ENCODE assay signal across 8 cellular contexts in the genomic region with DNA sequence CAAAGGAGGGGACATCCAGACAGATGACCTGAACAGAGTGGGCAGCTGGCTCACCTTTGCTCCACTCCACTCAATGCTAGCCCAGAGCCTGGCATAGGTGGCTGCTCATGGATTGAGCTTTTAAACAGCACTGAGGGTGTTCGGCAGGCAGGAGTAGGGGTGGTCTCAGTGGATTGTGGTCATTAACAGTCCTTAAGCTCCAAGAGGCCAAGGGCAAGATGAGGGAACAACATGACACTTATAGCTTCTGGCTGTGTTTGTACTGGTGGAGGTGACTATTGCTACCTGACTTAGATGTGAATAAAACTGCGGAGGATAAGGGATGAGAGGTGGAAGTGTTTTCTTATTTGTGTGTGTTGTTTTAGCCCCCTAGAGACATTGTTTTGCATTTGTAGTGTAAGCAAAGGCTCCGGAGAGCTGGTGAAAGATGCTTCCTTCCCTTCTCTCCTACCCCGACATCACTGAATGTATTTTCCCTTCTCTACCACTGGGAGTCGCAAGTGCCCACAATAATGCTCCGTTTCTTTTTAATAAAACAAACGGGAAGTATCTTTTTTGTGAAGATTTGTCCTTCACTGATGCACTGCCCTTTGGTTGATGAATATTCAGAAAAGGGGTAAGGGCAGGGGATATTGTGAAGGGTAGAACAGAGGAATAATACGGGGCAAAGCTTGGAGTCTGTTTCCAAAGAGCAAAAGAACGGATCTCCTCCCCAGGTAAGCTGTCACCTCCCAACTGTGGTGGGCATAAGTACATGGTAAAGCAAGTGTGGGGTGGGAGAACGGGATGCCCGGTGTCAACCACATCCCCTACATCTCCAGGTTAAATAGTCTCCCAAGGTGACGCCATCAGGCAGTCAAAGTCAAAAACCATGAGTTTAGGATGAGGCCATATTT. TPM values are rescaled to one million over a fixed set of nuclear protein-coding genes. Genes with fewer than 3 reads are reported as not detected.
DNase-seq lines count a peak whose midpoint lies in the region; ATAC-seq and TF ChIP-seq lines count a peak whose summit lies in the region.

No MANE protein-coding gene starts in this region.

- ATAC-seq in Right ventricle myocardium superior (ENCODE audit: poor library complexity) (peak; percentile 51), mucosa of descending colon (peak; percentile 59)

- TF ChIP-seq CTCF in HFF-Myc (IDR thresholded peaks at IDR 0.05; ENCODE audit: low read depth, low read length, missing control alignments) = peak; percentile 69
- TF ChIP-seq CTCF in choroid plexus epithelial cell (conservative IDR thresholded peaks at IDR 0.05; ENCODE audit: low read depth, low read length) = peak; percentile 80
- TF ChIP-seq CTCF in mucosa of descending colon (IDR thresholded peaks at IDR 0.05) = peak; percentile 41

- H3K27ac ChIP-seq in effector memory CD4-positive, alpha-beta T cell (ENCODE audit: insufficient read depth, low read length, poor library complexity, severe bottlenecking) = no peak overlapping the region

- no peak for DNase-seq in Right ventricle myocardium superior
- DNase-seq in cardiac septum (ENCODE audit: low spot score) = no peak
- peak; percentile 9 for DNase-seq in HFF-Myc (ENCODE audit: extremely low read depth, low read depth)
- DNase-seq in NCI-H460 (ENCODE audit: extremely low read depth, low read depth) = peak; percentile 46
- DNase-seq in choroid plexus epithelial cell (ENCODE audit: low read depth) = peak; percentile 74
- DNase-seq in mucosa of descending colon = peak in 1 of 3 donors; percentile 14
- no peak for DNase-seq in effector memory CD4-positive, alpha-beta T cell
- no peak for DNase-seq in activated T-cell treated with anti-CD3 and anti-CD28 coated beads, Interleukin-2, amount 50 U/mL, for 1 hour

- H3K9me3 ChIP-seq in mucosa of descending colon = no peaks in the 10 kb centered on the region
- no peaks in the 10 kb centered on the region for H3K9me3 ChIP-seq in effector memory CD4-positive, alpha-beta T cell (ENCODE audit: control insufficient read depth, low read length)

- intact Hi-C loops in Right ventricle myocardium superior (cut with DNase I) (loop anchor here (5.0 kb wide), 1 partner anchor 710 kb away; no protein-coding TSS in a partner anchor), cardiac septum (cut with DNase I) (loop anchor here (5.0 to 10.0 kb wide), 2 partner anchors 285 to 713 kb away; no protein-coding TSS in a partner anchor), mucosa of descending colon (cut with DNase I, micrococcal nuclease) (loop anchor here in 1 of 2 donors (5.0 kb wide), 1 partner anchor 275 kb away; no protein-coding TSS in a partner anchor)

- no peaks in the 10 kb centered on the region for H3K36me3 ChIP-seq in mucosa of descending colon (ENCODE audit: low read depth)
- no peaks in the 10 kb centered on the region for H3K36me3 ChIP-seq in effector memory CD4-positive, alpha-beta T cell (ENCODE audit: control insufficient read depth, insufficient read depth, low read length)

- no peak overlapping the region for H3K4me3 ChIP-seq in HFF-Myc (replicated peaks; ENCODE audit: low read depth, low read length)
- H3K4me3 ChIP-seq in choroid plexus epithelial cell (ENCODE audit: low read depth, low read length) = no peak overlapping the region
- H3K4me3 ChIP-seq in mucosa of descending colon = no peak overlapping the region
- H3K4me3 ChIP-seq in effector memory CD4-positive, alpha-beta T cell (ENCODE audit: insufficient read depth, low read depth, low read length, poor library complexity, severe bottlenecking) = no peak overlapping the region

- no peaks in the 10 kb centered on the region for H3K4me1 ChIP-seq in mucosa of descending colon (ENCODE audit: low read depth)
- no peaks in the 10 kb centered on the region for H3K4me1 ChIP-seq in effector memory CD4-positive, alpha-beta T cell (ENCODE audit: control insufficient read depth, insufficient read depth, low read length, poor library complexity, severe bottlenecking)

- no peaks in the 10 kb centered on the region for H3K27me3 ChIP-seq in effector memory CD4-positive, alpha-beta T cell (replicated peaks; ENCODE audit: control insufficient read depth, insufficient read depth, low read length, poor library complexity, severe bottlenecking)

RNA-seq across cellular contexts. Expression of a gene that starts 27.5 kb away (rescaled TPM):
- not detected for total RNA-seq in Right ventricle myocardium superior
- total RNA-seq in cardiac septum = not detected
- total RNA-seq in NCI-H460 (2014; rRNA removed; shearing (Covaris generic)) = not detected in 2 replicates
- not detected in 2 replicates for polyA plus RNA-seq in NCI-H460 (2014; cell fraction: nucleus; rRNA removed)
- total RNA-seq in mucosa of descending colon = not detected

Comparison
In these comparisons a context has a peak if more than half of its experiments do, and no peak if none do; other contexts are left out.
1. DNase-seq: peak in HFF-Myc (single experiment), NCI-H460 (single experiment) and choroid plexus epithelial cell (single experiment); none in Right ventricle myocardium superior (single experiment), cardiac septum (single experiment), effector memory CD4-positive, alpha-beta T cell (0 of 3) and activated T-cell treated with anti-CD3 and anti-CD28 coated beads, Interleukin-2, amount 50 U/mL, for 1 hour (single experiment).
2. Peak in every context shown above with its lines, with median percentiles within 50 percentile points of each other: CTCF ChIP-seq.